ENCODE assay signal across 8 cellular contexts in the genomic region with DNA sequence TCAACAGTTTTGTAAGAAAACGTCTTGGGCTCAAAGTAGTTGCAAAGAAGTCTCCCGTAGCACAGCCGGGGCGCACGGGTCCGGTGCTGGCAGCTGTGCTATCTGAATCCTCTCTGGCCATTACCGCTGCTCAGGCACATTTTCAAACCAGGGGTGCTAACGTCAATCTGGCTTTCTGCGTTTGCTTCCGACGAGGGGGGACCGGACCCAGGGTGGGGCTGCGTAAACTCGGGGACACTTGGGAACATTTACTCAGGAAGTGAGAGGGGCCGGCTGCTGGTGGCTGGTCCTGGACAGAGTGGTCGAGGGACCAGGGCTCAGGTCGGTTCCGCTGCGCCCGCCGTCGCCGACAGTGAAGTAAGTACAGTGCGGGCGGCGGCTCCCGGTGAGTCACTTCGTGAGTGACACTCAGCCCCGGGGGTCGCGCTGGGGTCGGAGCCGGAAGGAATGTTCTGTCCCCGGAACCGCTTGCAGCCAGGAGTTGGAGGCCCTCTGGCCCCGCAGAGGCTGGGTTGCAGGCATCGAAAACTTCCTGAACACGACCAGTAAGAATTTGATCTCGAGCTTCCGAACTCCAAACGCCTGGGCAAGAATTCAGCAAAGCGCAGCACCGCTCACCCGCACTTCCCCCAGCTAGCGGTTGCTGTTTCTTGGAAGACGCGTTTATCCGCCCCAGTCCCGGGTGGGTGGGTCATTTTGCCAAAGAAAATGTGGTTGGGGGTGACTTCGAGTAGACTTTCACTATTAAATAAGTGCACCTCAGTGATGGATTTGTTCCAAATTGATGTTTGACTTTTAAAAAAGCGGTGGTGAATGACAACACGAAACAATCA. TPM values are rescaled to one million over a fixed set of nuclear protein-coding genes. Genes with fewer than 3 reads are reported as not detected.
A peak's percentile ranks its signal among the peaks of the same experiment; 100 is the strongest.
DNase-seq lines count a peak whose midpoint lies in the region; ATAC-seq and TF ChIP-seq lines count a peak whose summit lies in the region.

No MANE protein-coding gene starts in this region.

- peak overlapping the region; percentile 48 for H3K27ac Mint-ChIP-seq in CD4-positive, alpha-beta T cell

- no peaks in the 10 kb centered on the region for H4K20me1 ChIP-seq in mammary epithelial cell (ENCODE audit: insufficient read depth, low read length)

- peaks cover 38% of the 10 kb centered on the region for H3K27me3 ChIP-seq in CD4-positive, alpha-beta T cell (ENCODE audit: control insufficient read depth, insufficient read depth, low read length)
- H3K27me3 ChIP-seq in mammary epithelial cell (ENCODE audit: insufficient read depth, low read length) (peaks cover 30% of the 10 kb centered on the region), thymus (ENCODE audit: control insufficient read depth, insufficient read depth) (peaks cover 54% of the 10 kb centered on the region)

- H3K27me3 Mint-ChIP-seq in CD4-positive, alpha-beta T cell: peaks cover 59% of the 10 kb centered on the region

- 16% methylated on average over 19 of the region's 52 CpGs for WGBS in mammary epithelial cell (ENCODE audit: low coverage, missing lambda C conversion rate)
- 1% methylated on average over 52 of the region's 52 CpGs for WGBS in thymus

- intact Hi-C loops in CD4-positive, alpha-beta T cell (cut with DNase I, micrococcal nuclease): loop anchor here (2.0 to 5.0 kb wide), 8 partner anchors 97 to 1282 kb away; a partner anchor contains a TSS
- intact Hi-C loops in mammary epithelial cell (cut with micrococcal nuclease): loop anchor here (2.0 to 10.0 kb wide), 9 partner anchors 95 to 1282 kb away; a partner anchor contains a TSS

- CTCF ChIA-PET in CD4-positive, alpha-beta T cell (lab: Charles Lee): interaction anchor here (1.5 to 4.6 kb wide), 3 partner anchors 93 to 230 kb away, joined by 5 to 17 read pairs (median 6); a partner anchor contains a TSS
- CTCF ChIA-PET in mammary epithelial cell (lab: Charles Lee; ENCODE audit: low non-redundant PET): no interaction called here

- DNase-seq in CD4-positive, alpha-beta T cell: peak in 8 of 10 experiments; percentile 15 to 32 (median 22)
- DNase-seq in RPMI7951 (ENCODE audit: low read depth) (peak; percentile 39), mammary epithelial cell (no peak), lung microvascular endothelial cell (ENCODE audit: low read depth in 2 of 2) (peak; percentile 34 to 42), NCI-H345 (lab: John Stamatoyannopoulos, UW) (no peak)

- no peak overlapping the region for H3K27ac ChIP-seq in CD4-positive, alpha-beta T cell (ENCODE audit: low read depth, low read length)
- H3K27ac ChIP-seq in mammary epithelial cell (ENCODE audit: insufficient read depth, low read depth, low read length) (no peak overlapping the region), thymus (ENCODE audit: low read depth) (no peak overlapping the region)

- H3K4me3 ChIP-seq in mammary epithelial cell (replicated peaks in 1 of 3; ENCODE audit: insufficient read depth in 1 of 3, low read depth in 2 of 3, low read length in 3 of 3): peak overlapping the region; percentile 21 to 44 (median 25)
- H3K4me3 ChIP-seq in thymus (ENCODE audit: low read length): peak overlapping the region; percentile 81

- ATAC-seq in CD4-positive, alpha-beta T cell (ENCODE audit: poor library complexity): no peak
- ATAC-seq in HG03520 (IDR thresholded peaks at IDR 0.05; ENCODE audit: unreplicated experiment) (no peak), GM19455 (IDR thresholded peaks at IDR 0.05; ENCODE audit: unreplicated experiment) (no peak)

- peak overlapping the region; percentile 84 for H2AFZ ChIP-seq in mammary epithelial cell (ENCODE audit: low read depth, low read length)

- peaks cover 32% of the 10 kb centered on the region for H3K4me1 ChIP-seq in mammary epithelial cell (ENCODE audit: insufficient read depth, low read length)
- peaks cover 37% of the 10 kb centered on the region for H3K4me1 ChIP-seq in thymus (ENCODE audit: control insufficient read depth, insufficient read depth, low read length)

- no peaks in the 10 kb centered on the region for H3K9me3 ChIP-seq in CD4-positive, alpha-beta T cell (ENCODE audit: control insufficient read depth, low read length)
- H3K9me3 ChIP-seq in mammary epithelial cell (replicated peaks; ENCODE audit: insufficient read depth, low read length) (no peaks in the 10 kb centered on the region), thymus (ENCODE audit: control insufficient read depth) (peaks cover 1% of the 10 kb centered on the region)

- no peak for TF ChIP-seq CTCF in CD4-positive, alpha-beta T cell (IDR thresholded peaks at IDR 0.05)
- TF ChIP-seq CTCF in mammary epithelial cell (conservative IDR thresholded peaks at IDR 0.05 in 1 of 2, IDR thresholded peaks at IDR 0.05 in 1 of 2; ENCODE audit: extremely low read depth in 1 of 2, insufficient read depth in 1 of 2, low read depth in 1 of 2, low read length in 2 of 2): no peak

- H3K4me3 Mint-ChIP-seq in CD4-positive, alpha-beta T cell: peak overlapping the region; percentile 87

- peaks cover 26% of the 10 kb centered on the region for H3K36me3 Mint-ChIP-seq in CD4-positive, alpha-beta T cell (ENCODE audit: low read depth)

- in situ Hi-C loops in mammary epithelial cell (cut with MboI; ENCODE audit: low sequenced_read_pairs in 2 of 2): loop anchor here (10.0 to 25.0 kb wide), 4 partner anchors 638 to 962 kb away; no protein-coding TSS in a partner anchor

- BruUV-seq in mammary epithelial cell (replicated peaks; lab: Mats Ljungman, UMichigan): no TSS peak

- no peak overlapping the region for H3K9ac ChIP-seq in mammary epithelial cell (ENCODE audit: insufficient read depth, low read length)

- H3K36me3 ChIP-seq in mammary epithelial cell (ENCODE audit: insufficient read depth, low read length): no peaks in the 10 kb centered on the region
- H3K36me3 ChIP-seq in thymus (ENCODE audit: control insufficient read depth, insufficient read depth): no peaks in the 10 kb centered on the region

- peaks cover 66% of the 10 kb centered on the region for H3K4me1 Mint-ChIP-seq in CD4-positive, alpha-beta T cell (ENCODE audit: low read depth)

- no peaks in the 10 kb centered on the region for H3K9me3 Mint-ChIP-seq in CD4-positive, alpha-beta T cell

- H3K79me2 ChIP-seq in mammary epithelial cell (ENCODE audit: insufficient read depth, low read length): peaks cover 26% of the 10 kb centered on the region

- POLR2A ChIA-PET in CD4-positive, alpha-beta T cell (lab: Charles Lee): interaction anchor here (1.1 to 6.6 kb wide), 5 partner anchors 22 to 230 kb away, joined by 3 to 111 read pairs (median 9); a partner anchor contains a TSS

- H3K4me2 ChIP-seq in mammary epithelial cell (ENCODE audit: insufficient read depth, low read depth, low read length): peak overlapping the region; percentile 92

- dilution Hi-C loops in mammary epithelial cell (cut with HindIII; ENCODE audit: low sequenced_read_pairs): no loop called here

RNA-seq across cellular contexts. Expression of a gene that starts 1.4 kb away (rescaled TPM):
- 10 to 100 TPM in 1 of 2 experiments, 1 to 10 TPM in 1; 9.3 to 11.5 TPM for total RNA-seq in CD4-positive, alpha-beta T cell
- 0.88 and 1.2 TPM in 2 replicates for total RNA-seq in RPMI7951 (2014; rRNA removed; shearing (Covaris generic))
- total RNA-seq in mammary epithelial cell (10 to 100 TPM in 1 of 2 donors, 1 to 10 TPM in 1; 4.0 to 14.7 TPM), lung microvascular endothelial cell (0.22 and 1.6 TPM in 2 replicates)
- polyA plus RNA-seq in mammary epithelial cell (1.5 TPM), thymus (6.3 TPM)
- polyA minus RNA-seq in mammary epithelial cell: 0.98 TPM

Comparison
In these comparisons a context has a peak if more than half of its experiments do, and no peak if none do; other contexts are left out.
1. DNase-seq: peak in CD4-positive, alpha-beta T cell (8 of 10), RPMI7951 (single experiment) and lung microvascular endothelial cell (2 of 2); none in mammary epithelial cell (single experiment) and NCI-H345 (single experiment).